In genomic region chr9:128276008-128276573, GRCh38 we compare ENCODE assay signal across 1 cellular context.
TF ChIP-seq lines count a peak whose summit lies in the region.

TSS of gene SWI5 (plus strand) at chr9:128276276.

TF ChIP-seq in HepG2, 621 proteins besides CTCF, POLR2A, EP300 and RAD21 (continued from another document):
- TF ChIP-seq PATZ1 (CRISPR knock-in tag; IDR thresholded peaks at IDR 0.05) (0 out of 2 replicates have a peak, but pooled peaks have one; percentile 11), HNF1B (CRISPR knock-in tag; IDR thresholded peaks at IDR 0.05) (peak; percentile 60; the same call in 1 of the 2 replicates), SNAPC4 (CRISPR knock-in tag; IDR thresholded peaks at IDR 0.05) (peak; percentile 55; the same call in 1 of the 2 replicates), PHF21A (CRISPR knock-in tag; IDR thresholded peaks at IDR 0.05) (peak; percentile 63; the same call in 1 of the 2 replicates), GATAD1 (CRISPR knock-in tag; IDR thresholded peaks at IDR 0.05) (peak; percentile 85), POGK (CRISPR knock-in tag; conservative IDR thresholded peaks at IDR 0.05) (peak; percentile 66; the same call in 1 of the 2 replicates), GABPA (IDR thresholded peaks at IDR 0.05; ENCODE audit: low read depth, low read length) (peak; percentile 23; the same call in 1 of the 2 replicates), GABPA (CRISPR knock-in tag; IDR thresholded peaks at IDR 0.05; ENCODE audit: low read depth) (peak; percentile 77), ZNF768 (CRISPR knock-in tag; IDR thresholded peaks at IDR 0.05) (peak; percentile 41; the same call in 1 of the 2 replicates), PCBP1 (IDR thresholded peaks at IDR 0.05; ENCODE audit: borderline replicate concordance, low read depth, low read length) (0 out of 2 replicates have a peak, but pooled peaks have one; percentile 47), ZNF883 (CRISPR knock-in tag; IDR thresholded peaks at IDR 0.05; ENCODE audit: not compliant biosample characterization) (no peak), ZNF891 (CRISPR knock-in tag; IDR thresholded peaks at IDR 0.05) (peak; percentile 64), BRD4 (CRISPR knock-in tag; IDR thresholded peaks at IDR 0.05) (no peak), HMG20B (CRISPR knock-in tag; conservative IDR thresholded peaks at IDR 0.05) (no peak), ZNF274 (CRISPR knock-in tag; IDR thresholded peaks at IDR 0.05) (peak; percentile 70), DDIT3 (CRISPR knock-in tag; IDR thresholded peaks at IDR 0.05) (no peak), ZZZ3 (CRISPR knock-in tag; IDR thresholded peaks at IDR 0.05; ENCODE audit: borderline replicate concordance) (no peak), ZNF777 (CRISPR knock-in tag; IDR thresholded peaks at IDR 0.05) (peak; percentile 10; the same call in 1 of the 2 replicates), KLF16 (CRISPR knock-in tag; IDR thresholded peaks at IDR 0.05) (peak in 1 of 2 experiments; percentile 62; a peak in 1 of 4 replicates), KMT2A (CRISPR knock-in tag; IDR thresholded peaks at IDR 0.05) (peak; percentile 54; the same call in 1 of the 2 replicates), ETV5 (CRISPR knock-in tag; IDR thresholded peaks at IDR 0.05; ENCODE audit: borderline replicate concordance) (peak; percentile 42; the same call in 1 of the 2 replicates), SP1 (IDR thresholded peaks at IDR 0.05) (no peak), SP1 (CRISPR knock-in tag; IDR thresholded peaks at IDR 0.05) (peak; percentile 91), SALL1 (CRISPR knock-in tag; IDR thresholded peaks at IDR 0.05) (peak; percentile 39; the same call in 1 of the 2 replicates), PHF20 (CRISPR knock-in tag; IDR thresholded peaks at IDR 0.05) (peak; percentile 74), CBFB (CRISPR knock-in tag; IDR thresholded peaks at IDR 0.05) (peak; percentile 49; the same call in 1 of the 2 replicates), MATR3 (CRISPR knock-in tag; IDR thresholded peaks at IDR 0.05) (no peak), NR2F1 (CRISPR knock-in tag; IDR thresholded peaks at IDR 0.05) (peak; percentile 82 to 92; a peak in 3 of 4 replicates), ZNF280D (CRISPR knock-in tag; IDR thresholded peaks at IDR 0.05) (no peak), ZNF18 (CRISPR knock-in tag; IDR thresholded peaks at IDR 0.05; ENCODE audit: insufficient replicate concordance) (peak; percentile 100), SOX6 (IDR thresholded peaks at IDR 0.05) (no peak), SOX6 (CRISPR knock-in tag; IDR thresholded peaks at IDR 0.05) (peak; percentile 52; the same call in 1 of the 2 replicates), TP53 (CRISPR knock-in tag; conservative IDR thresholded peaks at IDR 0.05) (no peak), CBX2 (IDR thresholded peaks at IDR 0.05; ENCODE audit: low read depth, low read length) (no peak), CBX2 (CRISPR knock-in tag; IDR thresholded peaks at IDR 0.05; ENCODE audit: low read depth) (no peak)
